Comparison of ENCODE assay signal across 21 cellular contexts in genomic region chr1:6476483-6476882, GRCh38. TPM values are rescaled to one million over a fixed set of nuclear protein-coding genes. Genes with fewer than 3 reads are reported as not detected.
A peak's percentile ranks its signal among the peaks of the same experiment; 100 is the strongest.
DNase-seq lines count a peak whose midpoint lies in the region; ATAC-seq and TF ChIP-seq lines count a peak whose summit lies in the region.
"Had no signal": no experiment of that assay in that cellular context is flagged by ENCODE, and none has a peak within 500 bp of the region (broad histone marks: within the 10 kb centered on the region; RNA-seq: fewer than 3 reads in every experiment).

No MANE protein-coding gene starts in this region.

- H3K27me3 ChIP-seq in lower lobe of right lung (ENCODE audit: low read depth), result no peaks in the 10 kb centered on the region

- ATAC-seq in WTC11, result no peak
- ATAC-seq in HG02759 (IDR thresholded peaks at IDR 0.05; ENCODE audit: unreplicated experiment), result no peak
- no peak for ATAC-seq in lower lobe of right lung
- no peak for ATAC-seq in HG03175 (IDR thresholded peaks at IDR 0.05; ENCODE audit: unreplicated experiment)

- no peaks in the 10 kb centered on the region for H3K9me3 ChIP-seq in lower lobe of right lung

- POLR2A ChIA-PET in WTC11 (lab: Charles Lee), result no interaction called here

- H3K27me3 Mint-ChIP-seq in WTC11 (ENCODE audit: low read depth), result no peaks in the 10 kb centered on the region
- H3K27me3 Mint-ChIP-seq in type B pancreatic cell, result no peaks in the 10 kb centered on the region

- H3K4me1 ChIP-seq in lower lobe of right lung, result peaks cover 7% of the 10 kb centered on the region

- H3K4me3 ChIP-seq in lower lobe of right lung, result no peak overlapping the region

- H3K36me3 ChIP-seq in lower lobe of right lung, result no peaks in the 10 kb centered on the region

- DNase-seq in LoVo (ENCODE audit: low spot score), result peak; percentile 68
- DNase-seq in WTC11 (ENCODE audit: low spot score), result no peak
- peak; percentile 58 for DNase-seq in left kidney (ENCODE audit: low read depth, low spot score)
- DNase-seq in type B pancreatic cell (ENCODE audit: extremely low spot score, unreplicated experiment), result no peak
- no peak for DNase-seq in lower lobe of right lung
- DNase-seq: ACHN; C1 segment of cervical spinal cord; CD8-positive, alpha-beta memory T cell; DND-41; NCI-H1417 treated with DMSO at 0.1 percent for 48 hours; NCI-H187 treated with DMSO at 0.1 percent for 48 hours; NCI-H2171; NCI-H446; NCI-H748 treated with DMSO at 0.1 percent for 48 hours; NK-92 treated with Interleukin-12 subunit alpha and Interleukin-12 subunit beta, amount 100 ng/mL, for 24 hours; Right ventricle myocardium superior; SW 1271 had no signal

- H3K36me3 Mint-ChIP-seq in WTC11, result peaks cover 5% of the 10 kb centered on the region; the same call in 1 of the 2 replicates
- peaks cover 7% of the 10 kb centered on the region for H3K36me3 Mint-ChIP-seq in type B pancreatic cell
- H3K36me3 Mint-ChIP-seq: CD8-positive, alpha-beta memory T cell had no signal

- no peak overlapping the region for H3K27ac ChIP-seq in lower lobe of right lung
- H3K27ac ChIP-seq: KMS-11 had no signal

- H3K9me3 Mint-ChIP-seq in WTC11, result no peaks in the 10 kb centered on the region
- no peaks in the 10 kb centered on the region for H3K9me3 Mint-ChIP-seq in type B pancreatic cell
- H3K9me3 Mint-ChIP-seq: CD8-positive, alpha-beta memory T cell had no signal

- 0 out of 2 replicates have a peak overlapping the region, but pooled peaks have one; percentile 85 for H3K27ac Mint-ChIP-seq in WTC11
- H3K27ac Mint-ChIP-seq in type B pancreatic cell, result peak overlapping the region; percentile 70

- peaks cover 34% of the 10 kb centered on the region for H3K4me1 Mint-ChIP-seq in WTC11
- peaks cover 15% of the 10 kb centered on the region for H3K4me1 Mint-ChIP-seq in type B pancreatic cell (ENCODE audit: unreplicated experiment)

- TF ChIP-seq CTCF in WTC11 (IDR thresholded peaks at IDR 0.05) (no peak), type B pancreatic cell (conservative IDR thresholded peaks at IDR 0.05) (no peak), lower lobe of right lung (IDR thresholded peaks at IDR 0.05) (no peak)

- CTCF ChIA-PET in WTC11 (lab: Charles Lee), result interaction anchor here (1.1 to 4.2 kb wide), 9 partner anchors 9 to 77 kb away, joined by 3 to 35 read pairs (median 7); partner anchors contain the start of genes NOL9 and TNFRSF25

- H3K4me3 Mint-ChIP-seq in WTC11, result no peak overlapping the region
- H3K4me3 Mint-ChIP-seq in type B pancreatic cell, result no peak overlapping the region

- intact Hi-C loops in lower lobe of right lung (cut with DNase I), result no loop called here

TF ChIP-seq in WTC11, 78 proteins besides CTCF, POLR2A, EP300 and RAD21:
- TF ChIP-seq E2F1 (CRISPR knock-in tag; IDR thresholded peaks at IDR 0.05), result no peak
- no peak for TF ChIP-seq GABPB1 (CRISPR knock-in tag; IDR thresholded peaks at IDR 0.05)
- no peak for TF ChIP-seq AR (CRISPR knock-in tag; IDR thresholded peaks at IDR 0.05)
- no peak for TF ChIP-seq SP1 (CRISPR knock-in tag; conservative IDR thresholded peaks at IDR 0.05)
- TF ChIP-seq MAX (CRISPR knock-in tag; IDR thresholded peaks at IDR 0.05), result no peak
- no peak for TF ChIP-seq ZMAT4 (CRISPR knock-in tag; IDR thresholded peaks at IDR 0.05)
- no peak for TF ChIP-seq ZNF423 (CRISPR knock-in tag; IDR thresholded peaks at IDR 0.05)

RNA-seq across cellular contexts. Expression of gene TNFRSF25, which starts 10.5 kb away (rescaled TPM):
- total RNA-seq in WTC11 (2021) (19.5 to 26.1 TPM (median 22.6 TPM) in 3 replicates), type B pancreatic cell (ENCODE audit: low replicate concordance) (27.0 and 29.4 TPM in 2 replicates), lower lobe of right lung (8.2 TPM)

RNA-seq across cellular contexts. Expression of gene PLEKHG5, which starts 15.0 kb away (rescaled TPM):
- total RNA-seq in WTC11 (2021) (27.5 to 32.0 TPM (median 30.8 TPM) in 3 replicates), type B pancreatic cell (ENCODE audit: low replicate concordance) (28.5 and 30.6 TPM in 2 replicates), lower lobe of right lung (9.5 TPM)

RNA-seq across cellular contexts. Expression of gene ESPN, which starts 51.9 kb away (rescaled TPM):
- 46.1 to 70.3 TPM (median 68.1 TPM) in 3 replicates for total RNA-seq in WTC11 (2021)
- 13.8 and 15.6 TPM in 2 replicates for total RNA-seq in type B pancreatic cell (ENCODE audit: low replicate concordance)
- 8.3 TPM for total RNA-seq in lower lobe of right lung
- total RNA-seq: OCI-LY7 had no signal

RNA-seq across cellular contexts. Expression of gene HES2, which starts 56.8 kb away (rescaled TPM):
- total RNA-seq in WTC11 (2021) (1.9 to 2.7 TPM (median 1.9 TPM) in 3 replicates), type B pancreatic cell (ENCODE audit: low replicate concordance) (5.9 and 22.1 TPM in 2 replicates), lower lobe of right lung (6.4 TPM)
- total RNA-seq: OCI-LY7, Right ventricle myocardium superior had no signal

Comparison
In these comparisons a context has a peak if more than half of its experiments do, and no peak if none do; other contexts are left out.
1. DNase-seq: peak in LoVo (single experiment) and left kidney (single experiment); none in WTC11 (single experiment), type B pancreatic cell (single experiment) and lower lobe of right lung (single experiment).